In genomic region chr19:15296841-15297415, GRCh38 we compare ENCODE assay signal across 8 cellular contexts. TPM values are rescaled to one million over a fixed set of nuclear protein-coding genes. Genes with fewer than 3 reads are reported as not detected.
DNase-seq lines count a peak whose midpoint lies in the region; ATAC-seq and TF ChIP-seq lines count a peak whose summit lies in the region.

No MANE protein-coding gene starts in this region.

- CTCF ChIA-PET in activated CD4-positive, alpha-beta T cell treated with anti-CD3 and anti-CD28 coated beads, Interleukin-2, amount 10 ng/mL, durations not matched to agents 7 days and 5 days (lab: Charles Lee): no interaction called here

- TF ChIP-seq CTCF in left lung (IDR thresholded peaks at IDR 0.05) (no peak), suprapubic skin (IDR thresholded peaks at IDR 0.05) (no peak)

- H3K4me1 Mint-ChIP-seq in activated CD4-positive, alpha-beta T cell treated with anti-CD3 and anti-CD28 coated beads, Interleukin-2, amount 10 ng/mL, durations not matched to agents 7 days and 5 days: peaks cover 90% of the 10 kb centered on the region
- H3K4me1 Mint-ChIP-seq in activated T-helper 17 cell treated with anti-CD3 and anti-CD28 coated beads, Interleukin-2, amount 50 U/mL, for 72 hours: peaks cover 64% of the 10 kb centered on the region

- no peak for TF ChIP-seq EP300 in suprapubic skin (IDR thresholded peaks at IDR 0.05)

- POLR2A ChIA-PET in activated CD4-positive, alpha-beta T cell treated with anti-CD3 and anti-CD28 coated beads, Interleukin-2, amount 10 ng/mL, durations not matched to agents 7 days and 5 days (lab: Charles Lee): no interaction called here

- no peaks in the 10 kb centered on the region for H3K9me3 Mint-ChIP-seq in activated CD4-positive, alpha-beta T cell treated with anti-CD3 and anti-CD28 coated beads, Interleukin-2, amount 10 ng/mL, durations not matched to agents 7 days and 5 days
- H3K9me3 Mint-ChIP-seq in activated T-helper 17 cell treated with anti-CD3 and anti-CD28 coated beads, Interleukin-2, amount 50 U/mL, for 72 hours: no peaks in the 10 kb centered on the region

- peaks cover 0 to 5% of the 10 kb centered on the region in 2 donors for H3K36me3 ChIP-seq in left lung
- H3K36me3 ChIP-seq in suprapubic skin: no peaks in the 10 kb centered on the region

- H3K4me3 ChIP-seq in left lung (no peak overlapping the region), suprapubic skin (no peak overlapping the region)

- WGBS in suprapubic skin: 44% methylated on average over 7 of the region's 7 CpGs

- peak overlapping the region in 1 of 2 donors; percentile 50 for H3K27ac ChIP-seq in left lung
- peak overlapping the region; percentile 54 for H3K27ac ChIP-seq in suprapubic skin

- no peaks in the 10 kb centered on the region for H3K27me3 ChIP-seq in left lung
- no peaks in the 10 kb centered on the region for H3K27me3 ChIP-seq in suprapubic skin

- peaks cover 9% of the 10 kb centered on the region for H3K36me3 Mint-ChIP-seq in activated CD4-positive, alpha-beta T cell treated with anti-CD3 and anti-CD28 coated beads, Interleukin-2, amount 10 ng/mL, durations not matched to agents 7 days and 5 days (ENCODE audit: low read depth)
- H3K36me3 Mint-ChIP-seq in activated T-helper 17 cell treated with anti-CD3 and anti-CD28 coated beads, Interleukin-2, amount 50 U/mL, for 72 hours (ENCODE audit: low read depth): peaks cover 40% of the 10 kb centered on the region

- peak overlapping the region; percentile 9 for H3K4me3 Mint-ChIP-seq in activated CD4-positive, alpha-beta T cell treated with anti-CD3 and anti-CD28 coated beads, Interleukin-2, amount 10 ng/mL, durations not matched to agents 7 days and 5 days
- H3K4me3 Mint-ChIP-seq in activated T-helper 17 cell treated with anti-CD3 and anti-CD28 coated beads, Interleukin-2, amount 50 U/mL, for 72 hours: peak overlapping the region; percentile 80

- no peaks in the 10 kb centered on the region for H3K27me3 Mint-ChIP-seq in activated CD4-positive, alpha-beta T cell treated with anti-CD3 and anti-CD28 coated beads, Interleukin-2, amount 10 ng/mL, durations not matched to agents 7 days and 5 days
- no peaks in the 10 kb centered on the region for H3K27me3 Mint-ChIP-seq in activated T-helper 17 cell treated with anti-CD3 and anti-CD28 coated beads, Interleukin-2, amount 50 U/mL, for 72 hours

- no peak for TF ChIP-seq POLR2A in suprapubic skin (IDR thresholded peaks at IDR 0.05)

- peak overlapping the region; percentile 85 for H3K27ac Mint-ChIP-seq in activated CD4-positive, alpha-beta T cell treated with anti-CD3 and anti-CD28 coated beads, Interleukin-2, amount 10 ng/mL, durations not matched to agents 7 days and 5 days
- peak overlapping the region; percentile 81 for H3K27ac Mint-ChIP-seq in activated T-helper 17 cell treated with anti-CD3 and anti-CD28 coated beads, Interleukin-2, amount 50 U/mL, for 72 hours

- no peaks in the 10 kb centered on the region for H3K9me3 ChIP-seq in left lung
- H3K9me3 ChIP-seq in suprapubic skin: no peaks in the 10 kb centered on the region

- intact Hi-C loops in left lung (cut with DNase I): no loop called here

- ATAC-seq in activated T-helper 17 cell treated with anti-CD3 and anti-CD28 coated beads, Interleukin-2, amount 50 U/mL, for 72 hours (replicated peaks): no peak
- ATAC-seq in left lung (peak; percentile 10), GM21717 (IDR thresholded peaks at IDR 0.05; ENCODE audit: unreplicated experiment) (no peak), GM18520 (IDR thresholded peaks at IDR 0.05; ENCODE audit: unreplicated experiment) (no peak)

- DNase-seq in activated CD4-positive, alpha-beta T cell treated with anti-CD3 and anti-CD28 coated beads, Interleukin-2, amount 10 ng/mL, durations not matched to agents 7 days and 5 days: peak; percentile 14
- no peak for DNase-seq in activated CD4-positive, alpha-beta T cell treated with anti-CD3 and anti-CD28 coated beads, Interleukin-2, amount 50 U/mL, for 4 hours
- DNase-seq in left lung: no peak
- DNase-seq in suprapubic skin (ENCODE audit: low spot score in 2 of 2): no peak
- no peak for DNase-seq in NCI-H748 (lab: John Stamatoyannopoulos, UW; ENCODE audit: unreplicated experiment)

- H3K4me1 ChIP-seq in left lung (peaks cover 65 to 100% of the 10 kb centered on the region in 2 donors), suprapubic skin (peaks cover 92% of the 10 kb centered on the region)

RNA-seq across cellular contexts. Expression of gene BRD4, which starts 35.4 kb away (rescaled TPM):
- total RNA-seq in activated CD4-positive, alpha-beta T cell treated with anti-CD3 and anti-CD28 coated beads, Interleukin-2, amount 10 ng/mL, durations not matched to agents 7 days and 5 days: 100 to 1,000 TPM; 114 to 115 TPM
- total RNA-seq in activated T-helper 17 cell treated with anti-CD3 and anti-CD28 coated beads, Interleukin-2, amount 50 U/mL, for 72 hours: 10 to 100 TPM; 90.4 to 96.7 TPM
- total RNA-seq in left lung (10 to 100 TPM; 79.1 to 89.6 TPM), suprapubic skin (100 to 1,000 TPM in 1 of 4 donors, 10 to 100 TPM in 3; 54.8 to 111 (median 68.3) TPM)
